In the genomic region with DNA sequence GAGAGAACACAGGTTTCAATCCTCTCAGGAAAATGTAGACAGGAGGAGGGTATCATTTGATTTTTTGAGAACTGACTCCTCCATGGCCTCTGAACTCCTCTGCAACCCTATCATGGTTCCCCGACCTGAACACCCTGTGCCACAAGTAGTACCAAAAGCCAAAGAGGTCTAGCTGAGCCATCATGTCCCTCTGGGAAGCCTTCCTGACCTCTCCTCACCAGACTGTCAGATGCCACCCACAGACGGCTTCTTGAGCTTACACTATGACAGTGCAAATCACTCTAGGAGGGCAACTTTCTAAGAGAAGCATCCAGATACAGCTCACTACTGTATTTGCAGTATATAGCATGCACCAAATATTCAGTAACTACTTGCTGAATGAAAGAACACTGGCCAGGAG, we compare ENCODE assay signal across 17 cellular contexts. TPM values are rescaled to one million over a fixed set of nuclear protein-coding genes. Genes with fewer than 3 reads are reported as not detected.
DNase-seq lines count a peak whose midpoint lies in the region; ATAC-seq and TF ChIP-seq lines count a peak whose summit lies in the region.
"Had no signal": no experiment of that assay in that cellular context is flagged by ENCODE, and none has a peak within 500 bp of the region (broad histone marks: within the 10 kb centered on the region; RNA-seq: fewer than 3 reads in every experiment).

No MANE protein-coding gene starts in this region.

- TF ChIP-seq CTCF in DND-41 (IDR thresholded peaks at IDR 0.05; ENCODE audit: borderline replicate concordance, extremely low read depth, low read length, poor library complexity, severe bottlenecking) (no peak), nephron progenitor cell (IDR thresholded peaks at IDR 0.05) (no peak)

- H4K20me1 ChIP-seq in BLaER1 (peaks cover 81% of the 10 kb centered on the region), DND-41 (ENCODE audit: insufficient read depth, low read length) (peaks cover 78% of the 10 kb centered on the region)

- H3K27me3 ChIP-seq in BLaER1 (no peaks in the 10 kb centered on the region), DND-41 (ENCODE audit: insufficient read depth, low read length, poor library complexity) (no peaks in the 10 kb centered on the region)
- H3K27me3 ChIP-seq: pancreas had no signal

- no peak overlapping the region for H2AFZ ChIP-seq in DND-41 (ENCODE audit: low read depth, low read length)

- no peaks in the 10 kb centered on the region for H3K9me3 Mint-ChIP-seq in activated naive CD8-positive, alpha-beta T cell treated with anti-CD3 and anti-CD28 coated beads for 36 hours
- H3K9me3 Mint-ChIP-seq in nephron progenitor cell = no peaks in the 10 kb centered on the region

- H3K4me3 ChIP-seq in BLaER1 = no peak overlapping the region
- no peak overlapping the region for H3K4me3 ChIP-seq in DND-41 (ENCODE audit: low read depth in 1 of 2, low read length in 2 of 2)
- H3K4me3 ChIP-seq: pancreas, thoracic aorta had no signal

- ATAC-seq in DND-41 (ENCODE audit: insufficient read depth, low read depth) (no peak), GM18907 (IDR thresholded peaks at IDR 0.05; ENCODE audit: unreplicated experiment) (no peak)
- ATAC-seq: pancreas had no signal

- peaks cover 84% of the 10 kb centered on the region for H3K79me2 ChIP-seq in DND-41 (ENCODE audit: insufficient read depth, low read length)

- peak overlapping the region; percentile 47 for H3K4me3 Mint-ChIP-seq in activated naive CD8-positive, alpha-beta T cell treated with anti-CD3 and anti-CD28 coated beads for 36 hours
- H3K4me3 Mint-ChIP-seq in nephron progenitor cell = no peak overlapping the region

- no peaks in the 10 kb centered on the region for H3K9me3 ChIP-seq in BLaER1
- H3K9me3 ChIP-seq in DND-41 (ENCODE audit: insufficient read depth, low read length, severe bottlenecking) = no peaks in the 10 kb centered on the region
- H3K9me3 ChIP-seq: pancreas, thoracic aorta had no signal

- H3K27me3 Mint-ChIP-seq in activated naive CD8-positive, alpha-beta T cell treated with anti-CD3 and anti-CD28 coated beads for 36 hours = peaks cover 5% of the 10 kb centered on the region
- H3K27me3 Mint-ChIP-seq in nephron progenitor cell (ENCODE audit: low read depth, poor library complexity) = peaks cover 4% of the 10 kb centered on the region

- H3K9ac ChIP-seq in BLaER1 = peak overlapping the region; percentile 36; the same call in 1 of the 2 replicates
- H3K9ac ChIP-seq in DND-41 (ENCODE audit: low read depth, low read length) = no peak overlapping the region

- H3K36me3 ChIP-seq in BLaER1 (peaks cover 77% of the 10 kb centered on the region), DND-41 (ENCODE audit: insufficient read depth, low read length) (peaks cover 80% of the 10 kb centered on the region)

- H3K4me1 Mint-ChIP-seq in activated naive CD8-positive, alpha-beta T cell treated with anti-CD3 and anti-CD28 coated beads for 36 hours = peaks cover 75% of the 10 kb centered on the region
- H3K4me1 Mint-ChIP-seq in nephron progenitor cell = peaks cover 61% of the 10 kb centered on the region

- DNase-seq in DND-41 = no peak
- DNase-seq in activated naive CD8-positive, alpha-beta T cell treated with anti-CD3 and anti-CD28 coated beads for 36 hours = no peak
- no peak for DNase-seq in nephron progenitor cell
- no peak for DNase-seq in NCI-H446 (lab: John Stamatoyannopoulos, UW)
- DNase-seq in NCI-H1417 treated with DMSO at 0.1 percent for 48 hours (lab: John Stamatoyannopoulos, UW) = no peak
- no peak for DNase-seq in stimulated activated CD4-positive, alpha-beta T cell treated with anti-CD3 and anti-CD28 coated beads, Interleukin-15, amount 100 ng/mL, for 24 hours
- DNase-seq: GDM1; MV-4-11; NCI-H2171; SIG-M5; stimulated activated CD4-positive, alpha-beta T cell treated with anti-CD3 and anti-CD28 coated beads, Interleukin-12 subunit alpha, Interleukin-12 subunit beta, amount 100 ng/mL, for 4 hours had no signal

- no peak overlapping the region for H3K27ac ChIP-seq in BLaER1
- no peak overlapping the region for H3K27ac ChIP-seq in DND-41 (ENCODE audit: low read length)
- H3K27ac ChIP-seq: epithelial cell of prostate, pancreas, thoracic aorta had no signal

- peak overlapping the region; percentile 91 for H3K27ac Mint-ChIP-seq in activated naive CD8-positive, alpha-beta T cell treated with anti-CD3 and anti-CD28 coated beads for 36 hours
- peak overlapping the region; percentile 79 for H3K27ac Mint-ChIP-seq in nephron progenitor cell

- H3K4me2 ChIP-seq in BLaER1 = peak overlapping the region; percentile 36; the same call in 1 of the 2 replicates
- peak overlapping the region; percentile 47; the same call in 1 of the 2 replicates for H3K4me2 ChIP-seq in DND-41 (ENCODE audit: insufficient read depth, low read length)

- H3K36me3 Mint-ChIP-seq in activated naive CD8-positive, alpha-beta T cell treated with anti-CD3 and anti-CD28 coated beads for 36 hours = peaks cover 74% of the 10 kb centered on the region
- H3K36me3 Mint-ChIP-seq in nephron progenitor cell (ENCODE audit: low read depth) = peaks cover 76% of the 10 kb centered on the region

- H3K4me1 ChIP-seq in BLaER1 (peaks cover 81% of the 10 kb centered on the region), DND-41 (ENCODE audit: insufficient read depth, low read length) (peaks cover 56% of the 10 kb centered on the region)

RNA-seq across cellular contexts. Expression of gene HNRNPL, which starts 3.7 kb away (rescaled TPM):
- 100 to 1,000 TPM; 723 to 728 TPM for total RNA-seq in activated naive CD8-positive, alpha-beta T cell treated with anti-CD3 and anti-CD28 coated beads for 36 hours

RNA-seq across cellular contexts. Expression of gene ECH1, which starts 14.5 kb away (rescaled TPM):
- 100 to 1,000 TPM; 103 to 107 TPM for total RNA-seq in activated naive CD8-positive, alpha-beta T cell treated with anti-CD3 and anti-CD28 coated beads for 36 hours

RNA-seq across cellular contexts. Expression of gene RINL, which starts 32.0 kb away (rescaled TPM):
- total RNA-seq in activated naive CD8-positive, alpha-beta T cell treated with anti-CD3 and anti-CD28 coated beads for 36 hours = 10 to 100 TPM; 74.0 to 75.0 TPM

RNA-seq across cellular contexts. Expression of gene LGALS4, which starts 33.4 kb away (rescaled TPM):
- under 1 TPM; 0.33 to 0.56 TPM for total RNA-seq in activated naive CD8-positive, alpha-beta T cell treated with anti-CD3 and anti-CD28 coated beads for 36 hours
- total RNA-seq: kidney epithelial cell had no signal

RNA-seq across cellular contexts. Expression of gene SIRT2, which starts 53.3 kb away (rescaled TPM):
- total RNA-seq in activated naive CD8-positive, alpha-beta T cell treated with anti-CD3 and anti-CD28 coated beads for 36 hours = 10 to 100 TPM; 19.4 to 21.2 TPM
